ENCODE assay signal across 9 cellular contexts in genomic region chr12:120367924-120368788, GRCh38. TPM values are rescaled to one million over a fixed set of nuclear protein-coding genes. Genes with fewer than 3 reads are reported as not detected.
A peak's percentile ranks its signal among the peaks of the same experiment; 100 is the strongest.
DNase-seq lines count a peak whose midpoint lies in the region; ATAC-seq and TF ChIP-seq lines count a peak whose summit lies in the region.
"Had no signal": no experiment of that assay in that cellular context is flagged by ENCODE, and none has a peak within 500 bp of the region (broad histone marks: within the 10 kb centered on the region; RNA-seq: fewer than 3 reads in every experiment).

No MANE protein-coding gene starts in this region.

- H3K27ac Mint-ChIP-seq in CD8-positive, alpha-beta T cell, result no peak overlapping the region

- no peaks in the 10 kb centered on the region for H3K36me3 Mint-ChIP-seq in CD8-positive, alpha-beta T cell

- peaks cover 71% of the 10 kb centered on the region for H3K27me3 Mint-ChIP-seq in CD8-positive, alpha-beta T cell (ENCODE audit: low read depth)

- no peak for DNase-seq in CD8-positive, alpha-beta T cell
- DNase-seq in SK-N-SH, result peak; percentile 68
- DNase-seq in esophagus squamous epithelium (lab: John Stamatoyannopoulos, UW), result no peak
- DNase-seq in GM19240 (ENCODE audit: insufficient read length, low spot score), result no peak
- DNase-seq in GM13976 (ENCODE audit: low spot score), result no peak
- no peak for DNase-seq in AG08395 (ENCODE audit: low spot score)
- DNase-seq in COLO668 (lab: John Stamatoyannopoulos, UW; ENCODE audit: unreplicated experiment), result no peak

- WGBS in SK-N-SH (ENCODE audit: low lambda C conversion rate), result 7% methylated on average over 47 of the region's 86 CpGs
- 2 to 4% methylated on average over 9 to 11 of the region's 86 CpGs for WGBS in esophagus squamous epithelium, 2 donors

- no peaks in the 10 kb centered on the region for H4K20me1 ChIP-seq in SK-N-SH (ENCODE audit: insufficient read depth)

- POLR2A ChIA-PET in CD8-positive, alpha-beta T cell (lab: Charles Lee), result interaction anchor here (1.1 kb wide), 1 partner anchor 27 kb away, joined by 3 read pairs; no protein-coding TSS in a partner anchor
- POLR2A ChIA-PET in SK-N-SH (lab: Yijun Ruan, JAX), result interaction anchor here (1.5 to 2.4 kb wide), 2 partner anchors 76 to 167 kb away, joined by 6 to 12 read pairs; partner anchors contain the start of genes RNU4-1, RNU4-2 and RPLP0

- CTCF ChIA-PET in CD8-positive, alpha-beta T cell (lab: Charles Lee), result interaction anchor here (0.9 to 1.0 kb wide), 2 partner anchors 40 to 129 kb away, joined by 3 to 6 read pairs; no protein-coding TSS in a partner anchor
- CTCF ChIA-PET in SK-N-SH (lab: Yijun Ruan, JAX), result interaction anchor here (0.7 to 9.0 kb wide), 15 partner anchors 8 to 101 kb away, joined by 3 to 95 read pairs (median 5); partner anchors contain the start of genes RNU4-2, SIRT4 and SRSF9

- no peaks in the 10 kb centered on the region for H3K36me3 ChIP-seq in CD8-positive, alpha-beta T cell (ENCODE audit: insufficient read depth, low read length)
- H3K36me3 ChIP-seq in SK-N-SH (replicated peaks in 1 of 2; ENCODE audit: control insufficient read depth in 1 of 2, insufficient read depth in 2 of 2, low read length in 1 of 2) (no peaks in the 10 kb centered on the region), esophagus squamous epithelium (no peaks in the 10 kb centered on the region), rectal smooth muscle tissue (ENCODE audit: control insufficient read depth, insufficient read depth, low read length) (no peaks in the 10 kb centered on the region)

- in situ Hi-C loops in GM13976 (cut with MboI; ENCODE audit: low sequenced_read_pairs, unreplicated experiment), result no loop called here

- peak overlapping the region; percentile 65; the same call in 1 of the 2 replicates for H2AFZ ChIP-seq in SK-N-SH (ENCODE audit: low read depth)

- no peak for TF ChIP-seq POLR2A in esophagus squamous epithelium (IDR thresholded peaks at IDR 0.05)

- no peaks in the 10 kb centered on the region for H3K9me2 ChIP-seq in SK-N-SH

- no peak for TF ChIP-seq CTCF in CD8-positive, alpha-beta T cell (IDR thresholded peaks at IDR 0.05)
- no peak for TF ChIP-seq CTCF in SK-N-SH (IDR thresholded peaks at IDR 0.05)
- TF ChIP-seq CTCF in esophagus squamous epithelium (IDR thresholded peaks at IDR 0.05), result no peak
- TF ChIP-seq CTCF in GM13976 (IDR thresholded peaks at IDR 0.05; ENCODE audit: borderline replicate concordance, control extremely low read depth, extremely low read depth, insufficient read depth, missing control alignments), result no peak

- no peak overlapping the region for H3K4me3 ChIP-seq in CD8-positive, alpha-beta T cell (ENCODE audit: low read depth, low read length)
- H3K4me3 ChIP-seq in SK-N-SH (ENCODE audit: low read depth in 2 of 2, low read length in 1 of 2) (peak overlapping the region; percentile 60), esophagus squamous epithelium (peak overlapping the region; percentile 34 to 63 (median 44)), rectal smooth muscle tissue (ENCODE audit: low read length) (peak overlapping the region; percentile 37)

- no peaks in the 10 kb centered on the region for H3K9me3 ChIP-seq in CD8-positive, alpha-beta T cell (ENCODE audit: low read length)
- H3K9me3 ChIP-seq in SK-N-SH (no peaks in the 10 kb centered on the region), esophagus squamous epithelium (no peaks in the 10 kb centered on the region)

- H3F3A ChIP-seq in SK-N-SH (replicated peaks; ENCODE audit: insufficient read depth), result peaks cover 5% of the 10 kb centered on the region

- H3K27ac ChIP-seq in CD8-positive, alpha-beta T cell (ENCODE audit: low read depth, low read length), result no peak overlapping the region
- peak overlapping the region in 1 of 2 experiments; percentile 60; a peak in 1 of 4 replicates for H3K27ac ChIP-seq in SK-N-SH (ENCODE audit: low read depth in 2 of 2, low read length in 1 of 2)
- H3K27ac ChIP-seq in esophagus squamous epithelium, result peak overlapping the region in 1 of 4 donors; percentile 29
- H3K27ac ChIP-seq in rectal smooth muscle tissue (ENCODE audit: low read depth, low read length), result no peak overlapping the region

- H3K4me2 ChIP-seq in SK-N-SH, result peak overlapping the region; percentile 69; the same call in 1 of the 2 replicates

- no peaks in the 10 kb centered on the region for H3K9me3 Mint-ChIP-seq in CD8-positive, alpha-beta T cell

- intact Hi-C loops in CD8-positive, alpha-beta T cell (cut with DNase I, micrococcal nuclease), result no loop called here
- intact Hi-C loops in esophagus squamous epithelium (cut with DNase I), result loop anchor here (5.0 kb wide), 1 partner anchor 749 kb away; no protein-coding TSS in a partner anchor

- H3K4me1 Mint-ChIP-seq in CD8-positive, alpha-beta T cell (ENCODE audit: low read depth), result peaks cover 15% of the 10 kb centered on the region

- H3K27me3 ChIP-seq in CD8-positive, alpha-beta T cell (ENCODE audit: insufficient read depth, low read length), result peaks cover 33% of the 10 kb centered on the region
- H3K27me3 ChIP-seq in SK-N-SH (ENCODE audit: insufficient read depth), result peaks cover 36% of the 10 kb centered on the region
- H3K27me3 ChIP-seq in esophagus squamous epithelium, result peaks cover 13 to 73% (median 19%) of the 10 kb centered on the region in 4 donors
- peaks cover 16% of the 10 kb centered on the region for H3K27me3 ChIP-seq in rectal smooth muscle tissue (ENCODE audit: control insufficient read depth, insufficient read depth, low read length)

- TF ChIP-seq EP300 in SK-N-SH (IDR thresholded peaks at IDR 0.05; ENCODE audit: borderline replicate concordance in 1 of 2, low read depth in 1 of 2, low read length in 1 of 2), result no peak

- peak overlapping the region; percentile 57 for H3K4me3 Mint-ChIP-seq in CD8-positive, alpha-beta T cell

- no peaks in the 10 kb centered on the region for H3K79me2 ChIP-seq in SK-N-SH (ENCODE audit: insufficient read depth)

- ATAC-seq in CD8-positive, alpha-beta T cell, result no peak

- H3K9ac ChIP-seq in SK-N-SH (peak overlapping the region; percentile 21; the same call in 1 of the 2 replicates), rectal smooth muscle tissue (ENCODE audit: low read length) (no peak overlapping the region)

- H3K4me1 ChIP-seq in CD8-positive, alpha-beta T cell (ENCODE audit: insufficient read depth, low read length), result peaks cover 6% of the 10 kb centered on the region
- H3K4me1 ChIP-seq in SK-N-SH (ENCODE audit: control insufficient read depth in 1 of 2, insufficient read depth in 2 of 2, low read depth in 1 of 2, low read length in 1 of 2), result peaks cover 0 to 27% of the 10 kb centered on the region in 2 experiments; a peak in 1 of 4 replicates
- H3K4me1 ChIP-seq in esophagus squamous epithelium, result peaks cover 8 to 28% (median 20%) of the 10 kb centered on the region in 3 donors
- H3K4me1 ChIP-seq in rectal smooth muscle tissue (ENCODE audit: control insufficient read depth, insufficient read depth, low read length), result no peaks in the 10 kb centered on the region

- TF ChIP-seq RAD21 in SK-N-SH (IDR thresholded peaks at IDR 0.05; ENCODE audit: low read length), result no peak

TF ChIP-seq in SK-N-SH, 30 proteins besides CTCF, POLR2A, EP300 and RAD21 (continues in another document):
- no peak for TF ChIP-seq GABPA (IDR thresholded peaks at IDR 0.05; ENCODE audit: low read depth)
- TF ChIP-seq FOXM1 (IDR thresholded peaks at IDR 0.05; ENCODE audit: low read depth), result no peak
- TF ChIP-seq TCF12 (IDR thresholded peaks at IDR 0.05), result no peak
- no peak for TF ChIP-seq FOSL2 (IDR thresholded peaks at IDR 0.05; ENCODE audit: borderline replicate concordance, low read depth)
- no peak for TF ChIP-seq JUND (IDR thresholded peaks at IDR 0.05)
- no peak for TF ChIP-seq POLR2AphosphoS5 (IDR thresholded peaks at IDR 0.05; ENCODE audit: low read depth, low read length)
- TF ChIP-seq FOXJ3 (CRISPR knock-in tag; IDR thresholded peaks at IDR 0.05), result no peak
- TF ChIP-seq CHD2 (IDR thresholded peaks at IDR 0.05; ENCODE audit: low read length, partially characterized antibody), result no peak
- no peak for TF ChIP-seq USF1 (IDR thresholded peaks at IDR 0.05; ENCODE audit: borderline replicate concordance, low read depth)
- no peak for TF ChIP-seq RXRA (IDR thresholded peaks at IDR 0.05; ENCODE audit: borderline replicate concordance, low read depth)
- TF ChIP-seq, protein P1, sequence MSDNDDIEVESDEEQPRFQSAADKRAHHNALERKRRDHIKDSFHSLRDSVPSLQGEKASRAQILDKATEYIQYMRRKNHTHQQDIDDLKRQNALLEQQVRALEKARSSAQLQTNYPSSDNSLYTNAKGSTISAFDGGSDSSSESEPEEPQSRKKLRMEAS (IDR thresholded peaks at IDR 0.05; ENCODE audit: low read depth), result no peak
- no peak for TF ChIP-seq MEF2A (IDR thresholded peaks at IDR 0.05; ENCODE audit: borderline replicate concordance, low read depth)

RNA-seq across cellular contexts. Expression of gene MSI1, which starts 0.8 kb away (rescaled TPM):
- not detected for total RNA-seq in CD8-positive, alpha-beta T cell
- polyA plus RNA-seq in SK-N-SH (2012; rRNA removed), result 1.3 and 1.7 TPM in 2 replicates
- polyA plus RNA-seq in SK-N-SH (2012; cell fraction: cytosol; rRNA removed), result 1.4 and 1.5 TPM in 2 replicates
- 1.7 and 2.2 TPM in 2 replicates for polyA plus RNA-seq in SK-N-SH (2012; cell fraction: nucleus; rRNA removed)
- under 1 TPM in 2 of 4 donors, not detected in 2; 0.09 to 0.19 TPM for total RNA-seq in esophagus squamous epithelium

RNA-seq across cellular contexts. Expression of gene PLA2G1B, which starts 40.6 kb away (rescaled TPM):
- not detected for total RNA-seq in CD8-positive, alpha-beta T cell
- not detected in 2 replicates for polyA plus RNA-seq in SK-N-SH (2012; rRNA removed)
- polyA plus RNA-seq in SK-N-SH (2012; cell fraction: cytosol; rRNA removed), result not detected in 2 replicates
- not detected in 2 replicates for polyA plus RNA-seq in SK-N-SH (2012; cell fraction: nucleus; rRNA removed)
- not detected for total RNA-seq in esophagus squamous epithelium
- total RNA-seq: skeletal muscle tissue had no signal
